Comparison of ENCODE assay signal across 1 cellular context in the genomic region with DNA sequence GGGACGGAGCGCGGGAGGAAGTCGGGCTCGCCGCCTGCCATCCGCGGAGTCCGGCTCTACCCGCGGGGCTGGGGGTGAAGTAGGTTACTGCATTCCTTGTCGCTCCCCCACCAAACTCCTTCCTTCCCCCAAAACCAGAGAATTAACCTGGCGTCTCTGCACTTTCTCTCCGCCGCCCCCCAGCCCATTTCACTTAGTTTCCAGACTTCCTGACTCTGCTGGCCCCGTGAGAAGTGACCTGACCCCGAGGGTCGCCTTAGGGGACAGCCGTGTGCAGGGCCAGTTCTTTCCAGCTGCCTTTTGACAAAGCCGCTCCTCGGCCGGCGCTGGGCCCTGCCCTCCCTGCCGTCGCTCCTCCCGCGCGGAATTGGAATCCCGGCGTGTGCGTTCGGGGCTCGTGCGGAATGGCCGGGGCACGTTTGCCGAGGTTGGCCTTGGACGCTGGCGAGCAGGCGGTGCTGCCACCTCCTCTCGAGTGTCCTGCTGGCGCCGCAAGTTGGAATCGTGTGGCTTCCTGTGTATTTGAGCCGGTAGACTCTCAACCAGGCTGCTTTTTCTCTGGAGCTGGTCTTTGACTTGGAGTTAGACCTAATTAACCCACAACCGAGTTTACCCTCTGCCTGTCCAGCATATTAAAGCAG.
TF ChIP-seq lines count a peak whose summit lies in the region.

No MANE protein-coding gene starts in this region.

TF ChIP-seq in HepG2, 621 proteins besides CTCF, POLR2A, EP300 and RAD21 (continued from another document and continues in another):
- TF ChIP-seq, protein P1, sequence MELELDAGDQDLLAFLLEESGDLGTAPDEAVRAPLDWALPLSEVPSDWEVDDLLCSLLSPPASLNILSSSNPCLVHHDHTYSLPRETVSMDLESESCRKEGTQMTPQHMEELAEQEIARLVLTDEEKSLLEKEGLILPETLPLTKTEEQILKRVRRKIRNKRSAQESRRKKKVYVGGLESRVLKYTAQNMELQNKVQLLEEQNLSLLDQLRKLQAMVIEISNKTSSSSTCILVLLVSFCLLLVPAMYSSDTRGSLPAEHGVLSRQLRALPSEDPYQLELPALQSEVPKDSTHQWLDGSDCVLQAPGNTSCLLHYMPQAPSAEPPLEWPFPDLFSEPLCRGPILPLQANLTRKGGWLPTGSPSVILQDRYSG (CRISPR knock-in tag; IDR thresholded peaks at IDR 0.05): peak; percentile 51; the same call in 1 of the 2 replicates
- TF ChIP-seq MTA3 (CRISPR knock-in tag; IDR thresholded peaks at IDR 0.05): no peak
- TF ChIP-seq ZSCAN25 (CRISPR knock-in tag; IDR thresholded peaks at IDR 0.05): peak; percentile 32; the same call in 1 of the 2 replicates
- TF ChIP-seq, protein P2, sequence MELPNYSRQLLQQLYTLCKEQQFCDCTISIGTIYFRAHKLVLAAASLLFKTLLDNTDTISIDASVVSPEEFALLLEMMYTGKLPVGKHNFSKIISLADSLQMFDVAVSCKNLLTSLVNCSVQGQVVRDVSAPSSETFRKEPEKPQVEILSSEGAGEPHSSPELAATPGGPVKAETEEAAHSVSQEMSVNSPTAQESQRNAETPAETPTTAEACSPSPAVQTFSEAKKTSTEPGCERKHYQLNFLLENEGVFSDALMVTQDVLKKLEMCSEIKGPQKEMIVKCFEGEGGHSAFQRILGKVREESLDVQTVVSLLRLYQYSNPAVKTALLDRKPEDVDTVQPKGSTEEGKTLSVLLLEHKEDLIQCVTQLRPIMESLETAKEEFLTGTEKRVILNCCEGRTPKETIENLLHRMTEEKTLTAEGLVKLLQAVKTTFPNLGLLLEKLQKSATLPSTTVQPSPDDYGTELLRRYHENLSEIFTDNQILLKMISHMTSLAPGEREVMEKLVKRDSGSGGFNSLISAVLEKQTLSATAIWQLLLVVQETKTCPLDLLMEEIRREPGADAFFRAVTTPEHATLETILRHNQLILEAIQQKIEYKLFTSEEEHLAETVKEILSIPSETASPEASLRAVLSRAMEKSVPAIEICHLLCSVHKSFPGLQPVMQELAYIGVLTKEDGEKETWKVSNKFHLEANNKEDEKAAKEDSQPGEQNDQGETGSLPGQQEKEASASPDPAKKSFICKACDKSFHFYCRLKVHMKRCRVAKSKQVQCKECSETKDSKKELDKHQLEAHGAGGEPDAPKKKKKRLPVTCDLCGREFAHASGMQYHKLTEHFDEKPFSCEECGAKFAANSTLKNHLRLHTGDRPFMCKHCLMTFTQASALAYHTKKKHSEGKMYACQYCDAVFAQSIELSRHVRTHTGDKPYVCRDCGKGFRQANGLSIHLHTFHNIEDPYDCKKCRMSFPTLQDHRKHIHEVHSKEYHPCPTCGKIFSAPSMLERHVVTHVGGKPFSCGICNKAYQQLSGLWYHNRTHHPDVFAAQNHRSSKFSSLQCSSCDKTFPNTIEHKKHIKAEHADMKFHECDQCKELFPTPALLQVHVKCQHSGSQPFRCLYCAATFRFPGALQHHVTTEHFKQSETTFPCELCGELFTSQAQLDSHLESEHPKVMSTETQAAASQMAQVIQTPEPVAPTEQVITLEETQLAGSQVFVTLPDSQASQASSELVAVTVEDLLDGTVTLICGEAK (IDR thresholded peaks at IDR 0.05): no peak
- TF ChIP-seq, protein P2 (CRISPR knock-in tag; IDR thresholded peaks at IDR 0.05): peak; percentile 88
- no peak for TF ChIP-seq PBX2 (CRISPR knock-in tag; IDR thresholded peaks at IDR 0.05)
- TF ChIP-seq ZNF333 (CRISPR knock-in tag; IDR thresholded peaks at IDR 0.05; ENCODE audit: borderline replicate concordance): peak; percentile 87; the same call in 1 of the 2 replicates
- TF ChIP-seq, protein P3, sequence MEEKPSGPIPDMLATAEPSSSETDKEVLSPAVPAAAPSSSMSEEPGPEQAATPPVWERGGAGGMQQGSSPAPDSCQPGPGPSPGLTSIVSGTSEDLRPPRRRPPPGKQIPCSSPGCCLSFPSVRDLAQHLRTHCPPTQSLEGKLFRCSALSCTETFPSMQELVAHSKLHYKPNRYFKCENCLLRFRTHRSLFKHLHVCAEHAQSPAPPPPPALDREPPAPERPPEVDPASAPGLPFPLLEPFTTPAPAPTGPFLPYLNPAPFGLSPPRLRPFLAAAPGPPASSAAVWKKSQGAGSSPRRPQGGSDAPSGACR (CRISPR knock-in tag; IDR thresholded peaks at IDR 0.05): no peak
- no peak for TF ChIP-seq RFX1 (IDR thresholded peaks at IDR 0.05)
- TF ChIP-seq POLR2G (IDR thresholded peaks at IDR 0.05; ENCODE audit: low read depth, low read length): peak; percentile 51
- TF ChIP-seq ZNF383 (CRISPR knock-in tag; IDR thresholded peaks at IDR 0.05; ENCODE audit: borderline replicate concordance): no peak
- 0 out of 2 replicates have a peak, but pooled peaks have one; percentile 54 for TF ChIP-seq MIER3 (CRISPR knock-in tag; IDR thresholded peaks at IDR 0.05; ENCODE audit: borderline replicate concordance)
- peak; percentile 46; the same call in 1 of the 2 replicates for TF ChIP-seq ZNF792 (CRISPR knock-in tag; IDR thresholded peaks at IDR 0.05)
- peak; percentile 82 for TF ChIP-seq ZNF766 (CRISPR knock-in tag; IDR thresholded peaks at IDR 0.05; ENCODE audit: borderline replicate concordance)
- TF ChIP-seq ZZZ3 (CRISPR knock-in tag; IDR thresholded peaks at IDR 0.05; ENCODE audit: borderline replicate concordance): no peak
- TF ChIP-seq ZNF777 (CRISPR knock-in tag; IDR thresholded peaks at IDR 0.05): no peak
- TF ChIP-seq ZNF460 (CRISPR knock-in tag; IDR thresholded peaks at IDR 0.05; ENCODE audit: borderline replicate concordance): no peak
- no peak for TF ChIP-seq ZNF720 (CRISPR knock-in tag; IDR thresholded peaks at IDR 0.05)
- TF ChIP-seq ZBTB14 (CRISPR knock-in tag; IDR thresholded peaks at IDR 0.05): peak; percentile 33; the same call in 1 of the 2 replicates
- TF ChIP-seq AGO2 (optimal IDR thresholded peaks at IDR 0.05; ENCODE audit: low read depth, low read length): peak; percentile 73
- TF ChIP-seq NKX3-1 (CRISPR knock-in tag; IDR thresholded peaks at IDR 0.05): peak; percentile 80
- TF ChIP-seq ZNF335 (CRISPR knock-in tag; IDR thresholded peaks at IDR 0.05): no peak
- peak; percentile 64 for TF ChIP-seq SRSF1 (optimal IDR thresholded peaks at IDR 0.05; ENCODE audit: low read depth, low read length)
- TF ChIP-seq ZNF878 (CRISPR knock-in tag; IDR thresholded peaks at IDR 0.05): peak; percentile 64; the same call in 1 of the 2 replicates
- no peak for TF ChIP-seq SCMH1 (CRISPR knock-in tag; IDR thresholded peaks at IDR 0.05; ENCODE audit: borderline replicate concordance)
- 0 out of 2 replicates have a peak, but pooled peaks have one; percentile 25 for TF ChIP-seq ZNF343 (CRISPR knock-in tag; IDR thresholded peaks at IDR 0.05)
- no peak for TF ChIP-seq RARG (CRISPR knock-in tag; IDR thresholded peaks at IDR 0.05; ENCODE audit: low read depth)
- no peak for TF ChIP-seq MYNN (CRISPR knock-in tag; IDR thresholded peaks at IDR 0.05; ENCODE audit: low read depth)
- TF ChIP-seq MTA1 (CRISPR knock-in tag; IDR thresholded peaks at IDR 0.05; ENCODE audit: borderline replicate concordance): peak; percentile 94; the same call in 1 of the 2 replicates
- TF ChIP-seq, protein P4, sequence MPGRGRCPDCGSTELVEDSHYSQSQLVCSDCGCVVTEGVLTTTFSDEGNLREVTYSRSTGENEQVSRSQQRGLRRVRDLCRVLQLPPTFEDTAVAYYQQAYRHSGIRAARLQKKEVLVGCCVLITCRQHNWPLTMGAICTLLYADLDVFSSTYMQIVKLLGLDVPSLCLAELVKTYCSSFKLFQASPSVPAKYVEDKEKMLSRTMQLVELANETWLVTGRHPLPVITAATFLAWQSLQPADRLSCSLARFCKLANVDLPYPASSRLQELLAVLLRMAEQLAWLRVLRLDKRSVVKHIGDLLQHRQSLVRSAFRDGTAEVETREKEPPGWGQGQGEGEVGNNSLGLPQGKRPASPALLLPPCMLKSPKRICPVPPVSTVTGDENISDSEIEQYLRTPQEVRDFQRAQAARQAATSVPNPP (CRISPR knock-in tag; IDR thresholded peaks at IDR 0.05): no peak
- no peak for TF ChIP-seq ZNF614 (CRISPR knock-in tag; IDR thresholded peaks at IDR 0.05; ENCODE audit: borderline replicate concordance)
- no peak for TF ChIP-seq ZNF7 (CRISPR knock-in tag; IDR thresholded peaks at IDR 0.05)
- no peak for TF ChIP-seq ZSCAN30 (CRISPR knock-in tag; IDR thresholded peaks at IDR 0.05)
- peak; percentile 87; the same call in 1 of the 2 replicates for TF ChIP-seq ZNF30 (CRISPR knock-in tag; IDR thresholded peaks at IDR 0.05)
- TF ChIP-seq, protein P5, sequence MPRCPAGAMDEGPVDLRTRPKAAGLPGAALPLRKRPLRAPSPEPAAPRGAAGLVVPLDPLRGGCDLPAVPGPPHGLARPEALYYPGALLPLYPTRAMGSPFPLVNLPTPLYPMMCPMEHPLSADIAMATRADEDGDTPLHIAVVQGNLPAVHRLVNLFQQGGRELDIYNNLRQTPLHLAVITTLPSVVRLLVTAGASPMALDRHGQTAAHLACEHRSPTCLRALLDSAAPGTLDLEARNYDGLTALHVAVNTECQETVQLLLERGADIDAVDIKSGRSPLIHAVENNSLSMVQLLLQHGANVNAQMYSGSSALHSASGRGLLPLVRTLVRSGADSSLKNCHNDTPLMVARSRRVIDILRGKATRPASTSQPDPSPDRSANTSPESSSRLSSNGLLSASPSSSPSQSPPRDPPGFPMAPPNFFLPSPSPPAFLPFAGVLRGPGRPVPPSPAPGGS (CRISPR knock-in tag; IDR thresholded peaks at IDR 0.05): peak; percentile 76; the same call in 1 of the 2 replicates
- peak; percentile 67; the same call in 1 of the 2 replicates for TF ChIP-seq ZBTB7A (CRISPR knock-in tag; IDR thresholded peaks at IDR 0.05)
- TF ChIP-seq IKZF5 (CRISPR knock-in tag; IDR thresholded peaks at IDR 0.05): peak; percentile 14; the same call in 1 of the 2 replicates
- TF ChIP-seq TRIM24 (CRISPR knock-in tag; IDR thresholded peaks at IDR 0.05): no peak
- TF ChIP-seq POGZ (CRISPR knock-in tag; IDR thresholded peaks at IDR 0.05): peak; percentile 88
- peak in 1 of 2 experiments; percentile 92; a peak in 3 of 4 replicates for TF ChIP-seq HMGXB4 (CRISPR knock-in tag; IDR thresholded peaks at IDR 0.05; ENCODE audit: borderline replicate concordance in 1 of 2, low read depth in 1 of 2)
- TF ChIP-seq MEIS2 (CRISPR knock-in tag; IDR thresholded peaks at IDR 0.05): peak; percentile 86; the same call in 1 of the 2 replicates
- TF ChIP-seq ZNF644 (CRISPR knock-in tag; IDR thresholded peaks at IDR 0.05; ENCODE audit: low read depth): peak; percentile 15; the same call in 1 of the 2 replicates
